1 cellular context compared by ENCODE assay signal in genomic region chr1:82604524-82604923, GRCh38.
TF ChIP-seq lines count a peak whose summit lies in the region.

No MANE protein-coding gene starts in this region.

TF ChIP-seq in WTC11, 78 proteins besides CTCF, POLR2A, EP300 and RAD21 (continued from another document):
- no peak for TF ChIP-seq PRDM15 (CRISPR knock-in tag; IDR thresholded peaks at IDR 0.05)
- TF ChIP-seq USF1 (CRISPR knock-in tag; IDR thresholded peaks at IDR 0.05): no peak
- TF ChIP-seq ZNF425 (CRISPR knock-in tag; conservative IDR thresholded peaks at IDR 0.05): no peak
- TF ChIP-seq, protein P1, sequence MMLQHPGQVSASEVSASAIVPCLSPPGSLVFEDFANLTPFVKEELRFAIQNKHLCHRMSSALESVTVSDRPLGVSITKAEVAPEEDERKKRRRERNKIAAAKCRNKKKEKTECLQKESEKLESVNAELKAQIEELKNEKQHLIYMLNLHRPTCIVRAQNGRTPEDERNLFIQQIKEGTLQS (CRISPR knock-in tag; conservative IDR thresholded peaks at IDR 0.05): no peak
- no peak for TF ChIP-seq ZNF396 (CRISPR knock-in tag; IDR thresholded peaks at IDR 0.05; ENCODE audit: borderline replicate concordance)
- no peak for TF ChIP-seq ZNF416 (CRISPR knock-in tag; IDR thresholded peaks at IDR 0.05)
- TF ChIP-seq FOXK1 (CRISPR knock-in tag; IDR thresholded peaks at IDR 0.05): no peak
- no peak for TF ChIP-seq PRRX2 (CRISPR knock-in tag; IDR thresholded peaks at IDR 0.05)
